Comparison of ENCODE assay signal across 8 cellular contexts in the genomic region with DNA sequence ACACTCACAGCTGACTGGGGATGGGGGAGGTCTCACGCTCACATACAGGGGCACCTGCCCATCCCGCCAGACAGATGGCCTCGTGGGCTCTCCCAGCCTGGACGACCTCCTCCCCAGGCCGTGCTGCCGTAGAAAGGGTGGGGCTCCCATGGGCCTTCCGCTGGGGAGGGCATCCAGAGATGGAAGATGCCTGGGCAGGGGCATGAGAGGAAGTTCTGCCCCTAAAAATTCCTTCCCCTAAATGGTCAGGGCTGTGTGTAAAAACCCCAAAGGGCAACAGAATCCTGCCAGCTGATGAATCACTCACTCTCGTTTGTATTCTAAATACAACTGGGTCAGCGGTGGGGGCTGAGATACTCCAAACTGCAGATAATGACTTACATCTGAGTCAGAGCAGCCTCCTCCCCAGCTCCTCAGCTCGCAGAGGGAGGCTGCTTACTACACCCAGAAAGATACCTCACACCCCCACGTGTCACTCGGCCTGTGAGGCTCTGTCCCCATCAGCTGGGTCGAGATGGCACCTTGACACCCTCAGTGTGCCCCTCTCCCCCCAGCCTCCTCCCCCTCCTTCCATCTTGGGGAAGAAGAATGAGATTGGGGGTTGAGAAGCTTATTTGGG. TPM values are rescaled to one million over a fixed set of nuclear protein-coding genes. Genes with fewer than 3 reads are reported as not detected.
DNase-seq lines count a peak whose midpoint lies in the region; ATAC-seq, FAIRE-seq and TF ChIP-seq lines count a peak whose summit lies in the region.

No MANE protein-coding gene starts in this region.

- peaks cover 28% of the 10 kb centered on the region for H3K36me3 ChIP-seq in bronchial epithelial cell (ENCODE audit: control insufficient read depth, insufficient read depth, low read length)

- FAIRE-seq in bronchial epithelial cell (lab: Jason Lieb, UNC) (peak; percentile 7), GM19239 (lab: Jason Lieb, UNC) (no peak)

- TF ChIP-seq POLR2A in lower leg skin (IDR thresholded peaks at IDR 0.05), result no peak

- TF ChIP-seq CTCF in bronchial epithelial cell (IDR thresholded peaks at IDR 0.05; ENCODE audit: insufficient read depth, low read length, severe bottlenecking) (no peak), lower leg skin (IDR thresholded peaks at IDR 0.05) (no peak)

- H3K4me3 ChIP-seq in bronchial epithelial cell (ENCODE audit: low read depth, low read length) (no peak overlapping the region), lower leg skin (ENCODE audit: low read depth, poor library complexity, severe bottlenecking) (no peak overlapping the region)

- whole genome bisulfite sequencing in lower leg skin, 2 donors, result 5 to 16% methylated on average over 13 of the region's 13 CpGs

- intact Hi-C loops in Right ventricle myocardium inferior (cut with DNase I), result no loop called here
- intact Hi-C loops in cardiac septum (cut with DNase I), result no loop called here
- intact Hi-C loops in lower leg skin (cut with DNase I; ENCODE audit: low total_unique reads), result no loop called here

- ATAC-seq in Right ventricle myocardium inferior, result peak; percentile 77
- ATAC-seq in activated CD4-positive, CD25-positive, alpha-beta regulatory T cell treated with anti-CD3 and anti-CD28 coated beads, Interleukin-2, amount 50 U/mL, for 24 hours, result peak; percentile 96 to 97

- DNase-seq in Right ventricle myocardium inferior (ENCODE audit: missing footprints) (peak; percentile 72), cardiac septum (ENCODE audit: low spot score) (no peak), bronchial epithelial cell (ENCODE audit: low read depth) (peak; percentile 98), lower leg skin (ENCODE audit: low spot score in 2 of 2) (peak; percentile 93), middle frontal gyrus (ENCODE audit: extremely low spot score, low spot score) (no peak), GM19239 (ENCODE audit: insufficient read length, low spot score) (no peak)
- DNase-seq in stimulated activated CD4-positive, alpha-beta T cell treated with anti-CD3 and anti-CD28 coated beads, TNF-alpha, amount 100 ng/mL, for 4 hours (ENCODE audit: low read depth in 3 of 3), result peak; percentile 47 to 70 (median 64)

- no peaks in the 10 kb centered on the region for H3K27me3 ChIP-seq in bronchial epithelial cell (ENCODE audit: control insufficient read depth, insufficient read depth, low read length)

RNA-seq across cellular contexts. Expression of gene WDR1, which starts 10.1 kb away (rescaled TPM):
- total RNA-seq in Right ventricle myocardium inferior (210 TPM), cardiac septum (245 TPM), bronchial epithelial cell (290 and 315 TPM in 2 replicates), lower leg skin (100 to 1,000 TPM in 3 of 4 donors, 10 to 100 TPM in 1; 83.2 to 163 (median 144) TPM)

Comparison
In these comparisons a context has a peak if more than half of its experiments do, and no peak if none do; other contexts are left out.
1. DNase-seq: peak in Right ventricle myocardium inferior (single experiment), bronchial epithelial cell (single experiment), lower leg skin (2 of 2) and stimulated activated CD4-positive, alpha-beta T cell treated with anti-CD3 and anti-CD28 coated beads, TNF-alpha, amount 100 ng/mL, for 4 hours (3 of 3); none in cardiac septum (single experiment), middle frontal gyrus (single experiment) and GM19239 (single experiment).